In genomic region chr12:54033106-54033979, GRCh38 we compare ENCODE assay signal across 9 cellular contexts. TPM values are rescaled to one million over a fixed set of nuclear protein-coding genes. Genes with fewer than 3 reads are reported as not detected.
DNase-seq lines count a peak whose midpoint lies in the region; ATAC-seq, FAIRE-seq and TF ChIP-seq lines count a peak whose summit lies in the region.
"Had no signal": no experiment of that assay in that cellular context is flagged by ENCODE, and none has a peak within 500 bp of the region (broad histone marks: within the 10 kb centered on the region; RNA-seq: fewer than 3 reads in every experiment).

No MANE protein-coding gene starts in this region.

- no peaks in the 10 kb centered on the region for H3K36me3 ChIP-seq in HAP-1 (replicated peaks)
- peaks cover 0 to 1% of the 10 kb centered on the region in 2 donors for H3K36me3 ChIP-seq in lung (ENCODE audit: control insufficient read depth in 2 of 2, insufficient read depth in 2 of 2, low read length in 2 of 2)

- in situ Hi-C loops in HAP-1 (cut with MboI; ENCODE audit: low sequenced_read_pairs) = loop anchor here (5.0 kb wide), 1 partner anchor 159 kb away; no protein-coding TSS in a partner anchor

- H3K4me1 ChIP-seq in A549 = peaks cover 14% of the 10 kb centered on the region; the same call in 2 of the 3 replicates
- peaks cover 26% of the 10 kb centered on the region for H3K4me1 ChIP-seq in HAP-1
- no peaks in the 10 kb centered on the region for H3K4me1 ChIP-seq in lung (ENCODE audit: control insufficient read depth in 2 of 2, insufficient read depth in 2 of 2, low read length in 2 of 2)

- H3K27me3 Mint-ChIP-seq in activated T-helper 1 cell treated with anti-CD3 and anti-CD28 coated beads, Interleukin-12 subunit alpha, Interleukin-12 subunit beta, Interleukin-2, Interleukin-4 antibody, amounts not matched to agents 30 ng/mL and 10 ng/mL and 1 ng/mL, durations not matched to agents 14 hours and 24 hours and 36 hours (ENCODE audit: insufficient read depth) = peaks cover 76% of the 10 kb centered on the region

- TF ChIP-seq CTCF in A549 (IDR thresholded peaks at IDR 0.05) (no peak), lung (IDR thresholded peaks at IDR 0.05; ENCODE audit: control extremely low read depth, extremely low read depth) (no peak)

- TF ChIP-seq POLR2A in A549 (IDR thresholded peaks at IDR 0.05; ENCODE audit: low read length) = peak; percentile 38; the same call in 1 of the 2 replicates

- CTCF ChIA-PET in A549 (lab: Yijun Ruan, JAX) = interaction anchor here (0.5 to 27.9 kb wide), 37 partner anchors 8 to 289 kb away, joined by 3 to 476 read pairs (median 7); partner anchors contain the start of genes HOXC10, HOXC4, HOXC8 and HOXC9

- no peaks in the 10 kb centered on the region for H3K36me3 Mint-ChIP-seq in activated T-helper 1 cell treated with anti-CD3 and anti-CD28 coated beads, Interleukin-12 subunit alpha, Interleukin-12 subunit beta, Interleukin-2, Interleukin-4 antibody, amounts not matched to agents 30 ng/mL and 10 ng/mL and 1 ng/mL, durations not matched to agents 14 hours and 24 hours and 36 hours (ENCODE audit: low read depth)

- H3K4me1 Mint-ChIP-seq in activated T-helper 1 cell treated with anti-CD3 and anti-CD28 coated beads, Interleukin-12 subunit alpha, Interleukin-12 subunit beta, Interleukin-2, Interleukin-4 antibody, amounts not matched to agents 30 ng/mL and 10 ng/mL and 1 ng/mL, durations not matched to agents 14 hours and 24 hours and 36 hours (ENCODE audit: low read depth) = peaks cover 19% of the 10 kb centered on the region

- FAIRE-seq in A549 (lab: Jason Lieb, UNC) = no peak
- FAIRE-seq in RCC 7860 (lab: Jason Lieb, UNC) = no peak

- TF ChIP-seq EP300 in A549 (IDR thresholded peaks at IDR 0.05) = no peak

- peak overlapping the region; percentile 89 for H3K4me2 ChIP-seq in A549

- H3K27me3 ChIP-seq in HAP-1 (ENCODE audit: low read depth) = peaks cover 39% of the 10 kb centered on the region
- peaks cover 21% of the 10 kb centered on the region for H3K27me3 ChIP-seq in lung (ENCODE audit: control insufficient read depth, insufficient read depth)

- H3K9me3 ChIP-seq in A549 (no peaks in the 10 kb centered on the region), HAP-1 (no peaks in the 10 kb centered on the region), lung (ENCODE audit: control insufficient read depth in 2 of 2, insufficient read depth in 1 of 2, low read length in 1 of 2) (peaks cover 0 to 14% of the 10 kb centered on the region in 2 donors)
- H3K9me3 ChIP-seq: body of pancreas had no signal

- intact Hi-C loops in activated T-helper 1 cell treated with anti-CD3 and anti-CD28 coated beads, Interleukin-12 subunit alpha, Interleukin-12 subunit beta, Interleukin-2, Interleukin-4 antibody, amounts not matched to agents 30 ng/mL and 10 ng/mL and 1 ng/mL, durations not matched to agents 14 hours and 24 hours and 36 hours (cut with micrococcal nuclease) = loop anchor here (2.0 to 5.0 kb wide), 3 partner anchors 15 to 36 kb away; no protein-coding TSS in a partner anchor

- peak overlapping the region; percentile 52 for H3K27ac Mint-ChIP-seq in activated T-helper 1 cell treated with anti-CD3 and anti-CD28 coated beads, Interleukin-12 subunit alpha, Interleukin-12 subunit beta, Interleukin-2, Interleukin-4 antibody, amounts not matched to agents 30 ng/mL and 10 ng/mL and 1 ng/mL, durations not matched to agents 14 hours and 24 hours and 36 hours

- no peaks in the 10 kb centered on the region for H3K9me3 Mint-ChIP-seq in activated T-helper 1 cell treated with anti-CD3 and anti-CD28 coated beads, Interleukin-12 subunit alpha, Interleukin-12 subunit beta, Interleukin-2, Interleukin-4 antibody, amounts not matched to agents 30 ng/mL and 10 ng/mL and 1 ng/mL, durations not matched to agents 14 hours and 24 hours and 36 hours

- H3K4me3 ChIP-seq in A549 (peak overlapping the region; percentile 56), HAP-1 (peak overlapping the region; percentile 22), lung (no peak overlapping the region)
- H3K4me3 ChIP-seq: body of pancreas had no signal

- H3K27ac ChIP-seq in A549 (peak overlapping the region; percentile 76 to 93), lung (ENCODE audit: low read depth in 1 of 2, low read length in 1 of 2) (no peak overlapping the region)
- H3K27ac ChIP-seq: body of pancreas had no signal

- ATAC-seq in A549 (peak; percentile 71 to 75), lung (ENCODE audit: insufficient read depth, low FRiP score) (peak; percentile 3), GM19351 (IDR thresholded peaks at IDR 0.05; ENCODE audit: unreplicated experiment) (no peak)

- POLR2A ChIA-PET in A549 (lab: Yijun Ruan, JAX) = interaction anchor here (1.0 to 2.1 kb wide), 11 partner anchors 8 to 175 kb away, joined by 3 to 26 read pairs (median 7); partner anchors contain the start of genes HOXC4, HOXC8 and SMUG1

- H3K4me3 Mint-ChIP-seq in activated T-helper 1 cell treated with anti-CD3 and anti-CD28 coated beads, Interleukin-12 subunit alpha, Interleukin-12 subunit beta, Interleukin-2, Interleukin-4 antibody, amounts not matched to agents 30 ng/mL and 10 ng/mL and 1 ng/mL, durations not matched to agents 14 hours and 24 hours and 36 hours = peak overlapping the region; percentile 49

- DNase-seq in A549 (ENCODE audit: low read depth in 1 of 2, low spot score in 1 of 2) (peak; percentile 53 to 56), HAP-1 (ENCODE audit: low spot score in 2 of 2) (peak; percentile 79 to 82), lung (ENCODE audit: low spot score) (no peak), RCC 7860 (ENCODE audit: low spot score) (no peak), T1000 (lab: John Stamatoyannopoulos, UW) (no peak), NCI-H774 (lab: John Stamatoyannopoulos, UW) (no peak)
- no peak for DNase-seq in activated T-helper 1 cell treated with anti-CD3 and anti-CD28 coated beads, Interleukin-12 subunit alpha, Interleukin-12 subunit beta, Interleukin-2, Interleukin-4 antibody, amounts not matched to agents 30 ng/mL and 10 ng/mL and 1 ng/mL, durations not matched to agents 14 hours and 24 hours and 36 hours (ENCODE audit: low spot score)

- TF ChIP-seq RAD21 in A549 (conservative IDR thresholded peaks at IDR 0.05 in 1 of 2, IDR thresholded peaks at IDR 0.05 in 1 of 2) = no peak

- WGBS in A549 (ENCODE audit: missing lambda C conversion rate) = 25% methylated on average over 43 of the region's 61 CpGs
- WGBS in lung, 2 donors = 5% methylated on average over 55 to 59 of the region's 61 CpGs

RNA-seq across cellular contexts. Expression of gene HOXC5, which starts 0.5 kb away (rescaled TPM):
- 0.41 and 0.49 TPM in 2 replicates for polyA plus RNA-seq in A549 (2011; rRNA removed)
- 0.83 and 1.1 TPM in 2 replicates for polyA plus RNA-seq in A549 (2012; cell fraction: cytosol; rRNA removed)
- polyA plus RNA-seq in A549 (2012; cell fraction: nucleus; rRNA removed) = 1.2 and 1.8 TPM in 2 replicates
- 0.64 to 1.1 TPM (median 0.98 TPM) in 3 replicates for polyA plus RNA-seq in A549 (2017; fragmentation: RNase III; extraction: RNeasy Plus Mini Kit Qiagen cat#74134 plus additional on column Dnase treatment)
- 0.29 TPM in 1 of 2 replicates, not detected in the other for polyA minus RNA-seq in A549 (2011; rRNA and poly(A)+ RNA removed)
- not detected in 2 replicates for total RNA-seq in activated T-helper 1 cell treated with anti-CD3 and anti-CD28 coated beads, Interleukin-12 subunit alpha, Interleukin-12 subunit beta, Interleukin-2, Interleukin-4 antibody, amounts not matched to agents 30 ng/mL and 10 ng/mL and 1 ng/mL, durations not matched to agents 14 hours and 24 hours and 36 hours
- under 1 TPM; 0.25 to 0.26 TPM for total RNA-seq in lung
- polyA plus RNA-seq in lung = under 1 TPM; 0.08 to 0.10 TPM
- total RNA-seq: body of pancreas had no signal

RNA-seq across cellular contexts. Expression of gene HOXC6, which starts 5.1 kb away (rescaled TPM):
- polyA plus RNA-seq in A549 (2011; rRNA removed) (3.9 and 5.2 TPM in 2 replicates), A549 (2017; fragmentation: RNase III; extraction: RNeasy Plus Mini Kit Qiagen cat#74134 plus additional on column Dnase treatment) (5.0 to 6.0 TPM (median 5.5 TPM) in 3 replicates), lung (under 1 TPM; 0.18 to 0.24 TPM)
- polyA plus RNA-seq in A549 (2012; cell fraction: cytosol; rRNA removed) = 5.2 and 6.2 TPM in 2 replicates
- polyA plus RNA-seq in A549 (2012; cell fraction: nucleus; rRNA removed) = 9.9 and 11.6 TPM in 2 replicates
- polyA minus RNA-seq in A549 (2011; rRNA and poly(A)+ RNA removed) = 3.9 and 4.7 TPM in 2 replicates
- not detected in 2 replicates for total RNA-seq in activated T-helper 1 cell treated with anti-CD3 and anti-CD28 coated beads, Interleukin-12 subunit alpha, Interleukin-12 subunit beta, Interleukin-2, Interleukin-4 antibody, amounts not matched to agents 30 ng/mL and 10 ng/mL and 1 ng/mL, durations not matched to agents 14 hours and 24 hours and 36 hours
- total RNA-seq in lung = under 1 TPM; 0.46 to 0.71 TPM
- total RNA-seq: body of pancreas had no signal

RNA-seq across cellular contexts. Expression of gene HOXC4, which starts 20.3 kb away (rescaled TPM):
- polyA plus RNA-seq in A549 (2011; rRNA removed) = 1.3 and 1.5 TPM in 2 replicates
- 1.6 and 2.0 TPM in 2 replicates for polyA plus RNA-seq in A549 (2012; cell fraction: cytosol; rRNA removed)
- polyA plus RNA-seq in A549 (2012; cell fraction: nucleus; rRNA removed) = 1.5 and 1.7 TPM in 2 replicates
- polyA plus RNA-seq in A549 (2017; fragmentation: RNase III; extraction: RNeasy Plus Mini Kit Qiagen cat#74134 plus additional on column Dnase treatment) = 2.8 to 4.0 TPM (median 3.5 TPM) in 3 replicates
- polyA minus RNA-seq in A549 (2011; rRNA and poly(A)+ RNA removed) = 0.19 TPM in 1 of 2 replicates, not detected in the other
- not detected in 2 replicates for total RNA-seq in activated T-helper 1 cell treated with anti-CD3 and anti-CD28 coated beads, Interleukin-12 subunit alpha, Interleukin-12 subunit beta, Interleukin-2, Interleukin-4 antibody, amounts not matched to agents 30 ng/mL and 10 ng/mL and 1 ng/mL, durations not matched to agents 14 hours and 24 hours and 36 hours
- total RNA-seq in lung = under 1 TPM; 0.71 to 0.86 TPM
- polyA plus RNA-seq in lung = under 1 TPM; 0.18 to 0.31 TPM
- total RNA-seq: body of pancreas had no signal

RNA-seq across cellular contexts. Expression of gene HOXC8, which starts 24.6 kb away (rescaled TPM):
- 4.1 and 5.4 TPM in 2 replicates for polyA plus RNA-seq in A549 (2011; rRNA removed)
- 4.1 and 5.5 TPM in 2 replicates for polyA plus RNA-seq in A549 (2012; cell fraction: cytosol; rRNA removed)
- polyA plus RNA-seq in A549 (2012; cell fraction: nucleus; rRNA removed) = 2.0 and 2.4 TPM in 2 replicates
- 5.3 to 5.7 TPM (median 5.4 TPM) in 3 replicates for polyA plus RNA-seq in A549 (2017; fragmentation: RNase III; extraction: RNeasy Plus Mini Kit Qiagen cat#74134 plus additional on column Dnase treatment)
- polyA minus RNA-seq in A549 (2011; rRNA and poly(A)+ RNA removed) = 1.8 and 2.3 TPM in 2 replicates
- not detected in 2 replicates for total RNA-seq in activated T-helper 1 cell treated with anti-CD3 and anti-CD28 coated beads, Interleukin-12 subunit alpha, Interleukin-12 subunit beta, Interleukin-2, Interleukin-4 antibody, amounts not matched to agents 30 ng/mL and 10 ng/mL and 1 ng/mL, durations not matched to agents 14 hours and 24 hours and 36 hours
- total RNA-seq in lung = not detected
- polyA plus RNA-seq in lung = under 1 TPM; 0.08 to 0.14 TPM
- total RNA-seq: body of pancreas had no signal

RNA-seq across cellular contexts. Expression of gene HOXC9, which starts 33.4 kb away (rescaled TPM):
- polyA plus RNA-seq in A549 (2011; rRNA removed) (2.3 and 5.2 TPM in 2 replicates), A549 (2017; fragmentation: RNase III; extraction: RNeasy Plus Mini Kit Qiagen cat#74134 plus additional on column Dnase treatment) (5.7 to 6.6 TPM (median 6.2 TPM) in 3 replicates), lung (under 1 TPM; 0.08 to 0.18 TPM)
- polyA plus RNA-seq in A549 (2012; cell fraction: cytosol; rRNA removed) = 5.7 and 8.3 TPM in 2 replicates
- polyA plus RNA-seq in A549 (2012; cell fraction: nucleus; rRNA removed) = 5.1 and 6.8 TPM in 2 replicates
- polyA minus RNA-seq in A549 (2011; rRNA and poly(A)+ RNA removed) = 0.29 and 0.88 TPM in 2 replicates
- not detected in 2 replicates for total RNA-seq in activated T-helper 1 cell treated with anti-CD3 and anti-CD28 coated beads, Interleukin-12 subunit alpha, Interleukin-12 subunit beta, Interleukin-2, Interleukin-4 antibody, amounts not matched to agents 30 ng/mL and 10 ng/mL and 1 ng/mL, durations not matched to agents 14 hours and 24 hours and 36 hours
- total RNA-seq in lung = not detected
- total RNA-seq: body of pancreas had no signal

Comparison
In these comparisons a context has a peak if more than half of its experiments do, and no peak if none do; other contexts are left out.
1. DNase-seq: peak in A549 (2 of 2) and HAP-1 (2 of 2); none in activated T-helper 1 cell treated with anti-CD3 and anti-CD28 coated beads, Interleukin-12 subunit alpha, Interleukin-12 subunit beta, Interleukin-2, Interleukin-4 antibody, amounts not matched to agents 30 ng/mL and 10 ng/mL and 1 ng/mL, durations not matched to agents 14 hours and 24 hours and 36 hours (single experiment), lung (single experiment), RCC 7860 (single experiment), T1000 (single experiment) and NCI-H774 (single experiment).
2. H3K27ac ChIP-seq: peak in A549 (2 of 2); none in lung (0 of 2).